In genomic region chr14:65186951-65187350, GRCh38 we compare ENCODE assay signal across 20 cellular contexts.
"Had no signal": no experiment of that assay in that cellular context is flagged by ENCODE, and none has a peak within 500 bp of the region (broad histone marks: within the 10 kb centered on the region; RNA-seq: fewer than 3 reads in every experiment).

No MANE protein-coding gene starts in this region.

- DNase-seq: activated CD4-positive, alpha-beta T cell treated with anti-CD3 and anti-CD28 coated beads, Interleukin-2, amount 10 ng/mL, durations not matched to agents 24 days and 14 days; activated CD8-positive, alpha-beta T cell treated with anti-CD3 and anti-CD28 coated beads for 36 hours; activated effector memory CD4-positive, alpha-beta T cell treated with Interleukin-2 at 50 U/mL for 16 hours; activated naive CD4-positive, alpha-beta T cell treated with anti-CD3 and anti-CD28 coated beads, Interleukin-2, amount 50 U/mL, for 16 hours; activated T-cell treated with anti-CD3 and anti-CD28 coated beads, Interleukin-2, amount 50 U/mL, for 4 hours; head of caudate nucleus; left lung; stimulated activated CD4-positive, alpha-beta T cell treated with anti-CD3 and anti-CD28 coated beads, Interleukin-12 subunit alpha, Interleukin-12 subunit beta, amount 100 ng/mL, for 4 hours; stimulated activated CD4-positive, alpha-beta T cell treated with anti-CD3 and anti-CD28 coated beads, Interleukin-1b, Interleukin-23, amount 100 ng/mL, for 48 hours; stimulated activated CD8-positive, alpha-beta memory T cell treated with anti-CD3 and anti-CD28 coated beads, Interleukin-4, amount 100 ng/mL, for 48 hours; stimulated activated naive CD8-positive, alpha-beta T cell treated with anti-CD3 and anti-CD28 coated beads, Interleukin-15, Interleukin-2, amounts not matched to agents 100 U/mL and 50 U/mL, for 24 hours; substantia nigra; T-helper 9 cell; tibial artery had no signal

- H3K9me3 ChIP-seq: prostate gland had no signal

- H3K27ac Mint-ChIP-seq: activated CD4-positive, alpha-beta T cell treated with anti-CD3 and anti-CD28 coated beads, Interleukin-2, amount 10 ng/mL, durations not matched to agents 24 days and 14 days; activated CD8-positive, alpha-beta T cell treated with anti-CD3 and anti-CD28 coated beads for 36 hours had no signal

- H3K27ac ChIP-seq: ascending aorta, coronary artery, left lung, prostate gland, right atrium auricular region, tibial artery had no signal

- ATAC-seq: activated CD8-positive, alpha-beta T cell treated with anti-CD3 and anti-CD28 coated beads for 36 hours; activated T-cell treated with anti-CD3 and anti-CD28 coated beads, Interleukin-2, amount 50 U/mL, for 4 hours; left lung; stimulated activated naive CD8-positive, alpha-beta T cell treated with anti-CD3 and anti-CD28 coated beads, Interleukin-15, Interleukin-2, amounts not matched to agents 100 U/mL and 50 U/mL, for 24 hours had no signal

- H3K4me3 Mint-ChIP-seq: activated CD4-positive, alpha-beta T cell treated with anti-CD3 and anti-CD28 coated beads, Interleukin-2, amount 10 ng/mL, durations not matched to agents 24 days and 14 days; activated CD8-positive, alpha-beta T cell treated with anti-CD3 and anti-CD28 coated beads for 36 hours; activated T-cell treated with anti-CD3 and anti-CD28 coated beads, Interleukin-2, amount 50 U/mL, for 4 hours; central memory CD8-positive, alpha-beta T cell; neural crest cell had no signal

- H3K36me3 ChIP-seq: left lung, prostate gland, right atrium auricular region, tibial artery had no signal

- H3K4me1 Mint-ChIP-seq: central memory CD8-positive, alpha-beta T cell had no signal

- H3K4me3 ChIP-seq: ascending aorta, coronary artery, left lung, prostate gland, right atrium auricular region, tibial artery had no signal

- H3K4me1 ChIP-seq: ascending aorta, left lung, prostate gland, right atrium auricular region, tibial artery had no signal

- H3K27me3 ChIP-seq: ascending aorta, left lung, right atrium auricular region had no signal
